8 cellular contexts compared by ENCODE assay signal in the genomic region with DNA sequence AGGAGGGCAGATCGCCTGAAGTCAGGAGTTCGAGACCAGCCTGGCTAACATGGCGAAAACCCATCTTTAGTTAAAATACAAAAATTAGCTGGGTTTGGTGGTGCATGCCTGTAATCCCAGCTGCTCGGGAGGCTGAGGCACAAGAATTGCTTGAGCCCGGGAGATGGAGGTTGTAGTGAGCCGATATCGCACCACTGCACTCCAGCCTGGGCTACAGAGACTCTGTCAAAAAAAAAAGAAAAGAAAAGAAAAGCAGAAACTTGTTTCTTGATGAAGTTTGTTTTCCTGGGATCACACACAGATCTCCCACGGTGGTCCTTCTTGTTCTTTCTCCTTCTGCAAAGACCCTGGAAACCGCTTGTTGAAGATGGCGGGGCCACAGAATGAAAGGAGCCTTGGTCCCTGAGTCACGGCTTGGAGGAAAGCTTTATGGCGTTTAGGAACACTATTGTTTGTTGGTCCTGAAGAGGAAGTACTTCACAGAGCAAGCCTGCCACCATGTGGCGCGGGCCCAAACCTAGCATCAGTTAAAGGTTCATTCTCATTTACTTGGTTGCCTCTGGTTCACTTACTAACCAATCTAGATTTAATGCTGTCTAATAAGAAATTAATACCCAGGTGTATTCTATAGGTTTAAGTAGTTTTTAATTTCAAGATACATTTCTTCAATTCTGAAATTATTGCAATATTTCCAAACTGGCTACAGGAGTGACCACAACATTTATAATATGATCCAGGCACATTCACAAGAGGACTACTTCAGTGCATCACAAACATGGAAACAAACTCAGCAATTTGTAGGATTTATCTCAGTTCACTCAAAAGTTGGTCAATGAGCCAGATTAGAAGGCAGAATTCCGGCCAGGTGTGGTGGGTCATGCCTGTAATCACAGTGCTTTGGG. TPM values are rescaled to one million over a fixed set of nuclear protein-coding genes. Genes with fewer than 3 reads are reported as not detected.
A peak's percentile ranks its signal among the peaks of the same experiment; 100 is the strongest.
DNase-seq lines count a peak whose midpoint lies in the region; ATAC-seq, FAIRE-seq and TF ChIP-seq lines count a peak whose summit lies in the region.

No MANE protein-coding gene starts in this region.

- no peak for TF ChIP-seq POLR2A in NB4 (IDR thresholded peaks at IDR 0.05; ENCODE audit: extremely low read depth, insufficient read length)

- DNase-seq in GM04503 (ENCODE audit: low read depth) (peak; percentile 43), HFFc6 (peak; percentile 84), NB4 (ENCODE audit: low read depth) (peak; percentile 90), SJSA1 (ENCODE audit: low read depth in 1 of 2, low spot score in 2 of 2) (peak; percentile 63 to 78), frontal cortex (ENCODE audit: low spot score in 2 of 2) (peak; percentile 64 to 73), omental fat pad (ENCODE audit: low spot score) (peak; percentile 66), superior temporal gyrus (ENCODE audit: extremely low spot score) (peak; percentile 97)
- peak; percentile 69 for DNase-seq in activated gamma-delta T cell treated with anti-CD3 and anti-CD28 coated beads, Interleukin-2, amount 50 U/mL, for 16 hours (ENCODE audit: low read depth)

- peaks cover 6% of the 10 kb centered on the region for H3K27me3 Mint-ChIP-seq in HFFc6 (ENCODE audit: insufficient read depth)

- H3K36me3 Mint-ChIP-seq in HFFc6 (ENCODE audit: low read depth), result no peaks in the 10 kb centered on the region

- no peaks in the 10 kb centered on the region for H3K4me1 ChIP-seq in SJSA1 (replicated peaks)

- TF ChIP-seq CTCF in HFFc6 (IDR thresholded peaks at IDR 0.05) (peak; percentile 86), NB4 (IDR thresholded peaks at IDR 0.05; ENCODE audit: low read depth, low read length) (peak; percentile 84), omental fat pad (IDR thresholded peaks at IDR 0.05) (peak in 1 of 3 donors; percentile 24)

- peaks cover 1% of the 10 kb centered on the region; the same call in 1 of the 2 replicates for H3K9me3 Mint-ChIP-seq in HFFc6

- peak overlapping the region; percentile 84 for H3K4me3 Mint-ChIP-seq in HFFc6

- H3K4me1 Mint-ChIP-seq in HFFc6 (ENCODE audit: low read depth), result peaks cover 13% of the 10 kb centered on the region

- H3K9me3 ChIP-seq in SJSA1 (replicated peaks), result no peaks in the 10 kb centered on the region; the same call in 1 of the 2 replicates

- no peak overlapping the region for H3K27ac ChIP-seq in SJSA1

- H3K36me3 ChIP-seq in SJSA1, result no peaks in the 10 kb centered on the region

- peak overlapping the region; percentile 30 for H3K4me3 ChIP-seq in NB4 (ENCODE audit: low read depth, low read length)
- no peak overlapping the region for H3K4me3 ChIP-seq in SJSA1

- ATAC-seq in omental fat pad (ENCODE audit: low FRiP score), result peak; percentile 94

- no peaks in the 10 kb centered on the region for H3K27me3 ChIP-seq in SJSA1 (replicated peaks)

- H3K27ac Mint-ChIP-seq in HFFc6, result peak overlapping the region; percentile 72

- peak; percentile 74 for FAIRE-seq in frontal cortex (lab: Jason Lieb, UNC)

RNA-seq across cellular contexts. Expression of a gene that starts 21.3 kb away (rescaled TPM):
- total RNA-seq in HFFc6 (2021; fragmentation: NEBNext Ultra II Directional; extraction: Animal tissue kit (Norgen Biotek cat#: 25700)), result not detected
- total RNA-seq in SJSA1 (2014; rRNA removed; shearing (Covaris generic)), result 0.03 TPM in 1 of 2 replicates, not detected in the other
- total RNA-seq in frontal cortex, result under 0.01 TPM
- total RNA-seq in omental fat pad, result 1 to 10 TPM in 3 of 4 donors, under 1 TPM in 1; 0.93 to 4.9 (median 1.6) TPM

RNA-seq across cellular contexts. Expression of a gene that starts 21.6 kb away (rescaled TPM):
- 10 to 100 TPM; 13.3 to 17.4 (median 15.6) TPM for total RNA-seq in HFFc6 (2021; fragmentation: NEBNext Ultra II Directional; extraction: Animal tissue kit (Norgen Biotek cat#: 25700))
- 10.3 and 13.5 TPM in 2 replicates for total RNA-seq in SJSA1 (2014; rRNA removed; shearing (Covaris generic))
- total RNA-seq in frontal cortex, result 15.5 TPM
- total RNA-seq in omental fat pad, result 10 to 100 TPM in 3 of 4 donors, 1 to 10 TPM in 1; 8.4 to 17.5 (median 11.1) TPM

Comparison
In these comparisons a context has a peak if more than half of its experiments do, and no peak if none do; other contexts are left out.
1. DNase-seq: peak in every context shown above with its lines; median percentile 97 in superior temporal gyrus; 90 in NB4; 84 in HFFc6; 70 in SJSA1; 69 in activated gamma-delta T cell treated with anti-CD3 and anti-CD28 coated beads, Interleukin-2, amount 50 U/mL, for 16 hours; 68 in frontal cortex; 66 in omental fat pad; 43 in GM04503.